In genomic region chr16:57093845-57094564, GRCh38 we compare ENCODE assay signal across 9 cellular contexts. TPM values are rescaled to one million over a fixed set of nuclear protein-coding genes. Genes with fewer than 3 reads are reported as not detected.
DNase-seq lines count a peak whose midpoint lies in the region; FAIRE-seq lines count a peak whose summit lies in the region.
"Had no signal": no experiment of that assay in that cellular context is flagged by ENCODE, and none has a peak within 500 bp of the region (broad histone marks: within the 10 kb centered on the region; RNA-seq: fewer than 3 reads in every experiment).

No MANE protein-coding gene starts in this region.

- no peak for FAIRE-seq in small intestine (lab: Jason Lieb, UNC)

- peaks cover 9% of the 10 kb centered on the region for H3K4me1 Mint-ChIP-seq in activated CD4-positive, alpha-beta memory T cell treated with anti-CD3 and anti-CD28 coated beads for 36 hours (ENCODE audit: low read depth)

- H3K27ac Mint-ChIP-seq in activated CD4-positive, alpha-beta memory T cell treated with anti-CD3 and anti-CD28 coated beads for 36 hours, result no peak overlapping the region

- no peaks in the 10 kb centered on the region for H3K9me3 Mint-ChIP-seq in activated CD4-positive, alpha-beta memory T cell treated with anti-CD3 and anti-CD28 coated beads for 36 hours

- peaks cover 4% of the 10 kb centered on the region in 2 donors for H3K4me1 ChIP-seq in small intestine (ENCODE audit: control insufficient read depth in 2 of 2, insufficient read depth in 1 of 2, low read depth in 1 of 2, low read length in 1 of 2)

- peak overlapping the region; percentile 65; the same call in 1 of the 2 replicates for H3K4me3 ChIP-seq in iPS-18c (ENCODE audit: insufficient read depth, low read depth, low read length)
- no peak overlapping the region for H3K4me3 ChIP-seq in small intestine (ENCODE audit: low read depth in 1 of 2, low read length in 2 of 2)

- peak overlapping the region; percentile 72 for H3K4me3 Mint-ChIP-seq in activated CD4-positive, alpha-beta memory T cell treated with anti-CD3 and anti-CD28 coated beads for 36 hours

- POLR2A ChIA-PET in activated CD4-positive, alpha-beta memory T cell treated with anti-CD3 and anti-CD28 coated beads for 36 hours (lab: Charles Lee), result interaction anchor here (1.4 to 1.8 kb wide), 2 partner anchors 19 to 105 kb away, joined by 3 to 5 read pairs; partner anchors contain the start of gene NLRC5

- no peaks in the 10 kb centered on the region for H3K36me3 ChIP-seq in small intestine (ENCODE audit: control insufficient read depth in 2 of 2, insufficient read depth in 2 of 2, low read length in 2 of 2)

- H3K36me3 Mint-ChIP-seq in activated CD4-positive, alpha-beta memory T cell treated with anti-CD3 and anti-CD28 coated beads for 36 hours, result no peaks in the 10 kb centered on the region

- WGBS in small intestine, 3 donors, result 63 to 71% (median 69%) methylated on average over 16 of the region's 16 CpGs

- CTCF ChIA-PET in activated CD4-positive, alpha-beta memory T cell treated with anti-CD3 and anti-CD28 coated beads for 36 hours (lab: Charles Lee), result interaction anchor here (0.7 to 3.3 kb wide), 11 partner anchors 11 to 149 kb away, joined by 3 to 43 read pairs (median 4); no protein-coding TSS in a partner anchor

- intact Hi-C loops in activated CD4-positive, alpha-beta memory T cell treated with anti-CD3 and anti-CD28 coated beads for 36 hours (cut with micrococcal nuclease), result loop anchor here (5.0 kb wide), 1 partner anchor 33 kb away; no protein-coding TSS in a partner anchor

- H3K27ac ChIP-seq in small intestine (ENCODE audit: low read depth in 1 of 2, low read length in 1 of 2), result no peak overlapping the region
- H3K27ac ChIP-seq: 22Rv1 had no signal

- H3K27me3 Mint-ChIP-seq in activated CD4-positive, alpha-beta memory T cell treated with anti-CD3 and anti-CD28 coated beads for 36 hours, result peaks cover 7% of the 10 kb centered on the region

- no peaks in the 10 kb centered on the region for H3K9me3 ChIP-seq in iPS-18c (ENCODE audit: control insufficient read depth, insufficient read depth, low read length)
- no peaks in the 10 kb centered on the region for H3K9me3 ChIP-seq in small intestine (ENCODE audit: control insufficient read depth, low read depth)

- no peaks in the 10 kb centered on the region for H3K27me3 ChIP-seq in small intestine (ENCODE audit: control insufficient read depth in 2 of 2, insufficient read depth in 2 of 2, low read length in 2 of 2)

- DNase-seq in DMS 273 (lab: John Stamatoyannopoulos, UW; ENCODE audit: unreplicated experiment), result peak; percentile 31
- no peak for DNase-seq in DMS 273 treated with DMSO at 0.1 percent for 48 hours (lab: John Stamatoyannopoulos, UW)
- DNase-seq in activated CD4-positive, alpha-beta memory T cell treated with anti-CD3 and anti-CD28 coated beads for 36 hours, result no peak
- peak; percentile 43 for DNase-seq in small intestine
- no peak for DNase-seq in NOMO-1 treated with dmso at 0.1 percent for 144 hours (lab: John Stamatoyannopoulos, UW; ENCODE audit: unreplicated experiment)
- DNase-seq in NCI-H1417 treated with DMSO at 0.1 percent for 48 hours (lab: John Stamatoyannopoulos, UW), result no peak
- no peak for DNase-seq in NCI-H446 treated with DMSO at 0.1 percent for 48 hours (lab: John Stamatoyannopoulos, UW)

RNA-seq across cellular contexts. Expression of gene CPNE2, which starts 1.6 kb away (rescaled TPM):
- total RNA-seq in activated CD4-positive, alpha-beta memory T cell treated with anti-CD3 and anti-CD28 coated beads for 36 hours, result 1 to 10 TPM; 7.3 to 8.1 TPM
- 10 to 100 TPM in 1 of 3 donors, 1 to 10 TPM in 2; 3.1 to 22.9 (median 6.2) TPM for polyA plus RNA-seq in small intestine

Comparison
In these comparisons a context has a peak if more than half of its experiments do, and no peak if none do; other contexts are left out.
1. DNase-seq: peak in DMS 273 (single experiment) and small intestine (single experiment); none in DMS 273 treated with DMSO at 0.1 percent for 48 hours (single experiment), activated CD4-positive, alpha-beta memory T cell treated with anti-CD3 and anti-CD28 coated beads for 36 hours (single experiment), NOMO-1 treated with dmso at 0.1 percent for 144 hours (single experiment), NCI-H1417 treated with DMSO at 0.1 percent for 48 hours (single experiment) and NCI-H446 treated with DMSO at 0.1 percent for 48 hours (single experiment).